1 cellular context compared by ENCODE assay signal in the genomic region with DNA sequence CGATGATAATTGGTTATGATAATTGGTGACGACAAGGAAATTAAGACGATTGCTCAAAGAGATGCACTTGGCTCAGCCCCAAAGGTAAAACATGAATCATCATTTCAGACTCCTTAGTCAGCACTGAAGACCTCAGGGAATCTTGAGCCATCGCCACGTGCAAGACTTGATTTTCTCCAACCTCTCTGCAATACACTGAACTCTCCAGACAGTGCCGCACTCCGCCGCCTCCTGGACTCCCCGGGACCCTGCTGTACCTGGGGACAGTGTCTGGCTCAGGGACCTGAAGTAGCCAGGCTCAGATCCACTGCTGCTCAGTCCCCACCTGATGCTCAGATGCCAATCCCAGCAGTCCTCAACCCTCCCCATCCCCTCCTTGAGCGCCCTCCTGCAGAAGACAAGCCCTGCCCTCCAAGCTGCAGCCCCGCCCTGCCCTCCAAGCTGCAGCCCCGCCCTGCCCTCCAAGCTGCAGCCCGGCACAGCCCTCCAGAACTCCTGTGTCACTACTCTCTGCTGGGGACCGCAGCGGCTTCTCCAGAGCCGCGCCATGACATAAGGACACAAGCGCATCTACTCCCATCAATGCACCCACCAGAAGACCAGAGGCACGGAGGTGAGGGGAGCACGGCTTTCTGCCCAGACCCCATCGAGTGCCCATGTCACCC.
TF ChIP-seq lines count a peak whose summit lies in the region.

No MANE protein-coding gene starts in this region.

TF ChIP-seq in HCT116, 20 proteins besides CTCF, POLR2A, EP300 and RAD21 (continued from another document):
- TF ChIP-seq, protein P1, sequence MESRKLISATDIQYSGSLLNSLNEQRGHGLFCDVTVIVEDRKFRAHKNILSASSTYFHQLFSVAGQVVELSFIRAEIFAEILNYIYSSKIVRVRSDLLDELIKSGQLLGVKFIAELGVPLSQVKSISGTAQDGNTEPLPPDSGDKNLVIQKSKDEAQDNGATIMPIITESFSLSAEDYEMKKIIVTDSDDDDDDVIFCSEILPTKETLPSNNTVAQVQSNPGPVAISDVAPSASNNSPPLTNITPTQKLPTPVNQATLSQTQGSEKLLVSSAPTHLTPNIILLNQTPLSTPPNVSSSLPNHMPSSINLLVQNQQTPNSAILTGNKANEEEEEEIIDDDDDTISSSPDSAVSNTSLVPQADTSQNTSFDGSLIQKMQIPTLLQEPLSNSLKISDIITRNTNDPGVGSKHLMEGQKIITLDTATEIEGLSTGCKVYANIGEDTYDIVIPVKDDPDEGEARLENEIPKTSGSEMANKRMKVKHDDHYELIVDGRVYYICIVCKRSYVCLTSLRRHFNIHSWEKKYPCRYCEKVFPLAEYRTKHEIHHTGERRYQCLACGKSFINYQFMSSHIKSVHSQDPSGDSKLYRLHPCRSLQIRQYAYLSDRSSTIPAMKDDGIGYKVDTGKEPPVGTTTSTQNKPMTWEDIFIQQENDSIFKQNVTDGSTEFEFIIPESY (IDR thresholded peaks at IDR 0.05; ENCODE audit: extremely low read depth, insufficient replicate concordance, low read length) = no peak
- TF ChIP-seq EGR1 (IDR thresholded peaks at IDR 0.05; ENCODE audit: low read depth) (no peak), ELF1 (IDR thresholded peaks at IDR 0.05; ENCODE audit: borderline replicate concordance, low read depth) (no peak)
TF ChIP-seq in HCT116: peak in this region for 0.
